In the genomic region with DNA sequence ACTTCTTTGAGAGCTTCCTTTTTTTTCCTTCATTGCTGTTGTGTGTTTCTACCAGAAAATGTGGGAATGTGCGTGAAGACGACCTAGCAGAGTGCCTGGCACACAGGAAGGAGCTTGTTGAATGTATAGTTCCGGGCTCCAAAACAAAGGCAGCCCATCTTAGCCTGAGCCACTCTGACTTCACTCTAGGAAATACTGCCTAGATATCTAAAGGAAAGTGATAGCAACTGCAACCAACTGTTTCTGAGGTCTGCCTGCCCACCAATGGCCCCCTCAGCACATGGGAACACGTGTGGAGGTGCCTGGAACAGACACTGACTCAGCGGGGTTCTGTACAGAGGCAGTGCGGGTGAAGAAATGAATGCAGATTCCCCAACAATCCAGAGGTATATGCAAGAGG, we compare ENCODE assay signal across 13 cellular contexts. TPM values are rescaled to one million over a fixed set of nuclear protein-coding genes. Genes with fewer than 3 reads are reported as not detected.
A peak's percentile ranks its signal among the peaks of the same experiment; 100 is the strongest.
DNase-seq lines count a peak whose midpoint lies in the region; ATAC-seq, FAIRE-seq and TF ChIP-seq lines count a peak whose summit lies in the region.
"Had no signal": no experiment of that assay in that cellular context is flagged by ENCODE, and none has a peak within 500 bp of the region (broad histone marks: within the 10 kb centered on the region; RNA-seq: fewer than 3 reads in every experiment).

No MANE protein-coding gene starts in this region.

- TF ChIP-seq CTCF in H9 (conservative IDR thresholded peaks at IDR 0.05) (no peak), pancreas (IDR thresholded peaks at IDR 0.05) (no peak)

- DNase-seq in DMS53 (lab: John Stamatoyannopoulos, UW), result peak; percentile 22
- DNase-seq in DMS53 treated with DMSO at 0.1 percent for 48 hours (lab: John Stamatoyannopoulos, UW; ENCODE audit: unreplicated experiment), result no peak
- DNase-seq in H9, result no peak
- DNase-seq in effector memory CD8-positive, alpha-beta T cell, result no peak
- DNase-seq in pancreas, result no peak
- DNase-seq in activated T-cell treated with anti-CD3 and anti-CD28 coated beads, Interleukin-2, amount 50 U/mL, for 4 hours, result no peak
- DNase-seq in cardiac septum (ENCODE audit: low spot score), result no peak
- DNase-seq in occipital lobe (lab: John Stamatoyannopoulos, UW), result no peak
- DNase-seq: COR-L47, NCI-H1092 treated with DMSO at 0.1 percent for 48 hours, SHP77 treated with DMSO at 0.1 percent for 48 hours had no signal

- H2BK120ac ChIP-seq in H9 (ENCODE audit: low read depth, low read length, poor library complexity, severe bottlenecking), result no peak overlapping the region

- H3K36me3 ChIP-seq in pancreas, result no peaks in the 10 kb centered on the region
- H3K36me3 ChIP-seq: gastroesophageal sphincter had no signal

- H4K20me1 ChIP-seq in H9 (ENCODE audit: control insufficient read depth, insufficient read depth, insufficient read length), result no peaks in the 10 kb centered on the region

- H3K27ac ChIP-seq in H9 (ENCODE audit: insufficient read length, low read depth, low read length), result no peak overlapping the region
- peak overlapping the region; percentile 45 to 89 (median 66) for H3K27ac ChIP-seq in pancreas
- H3K27ac ChIP-seq: gastroesophageal sphincter had no signal

- no peaks in the 10 kb centered on the region for H3K79me2 ChIP-seq in H9 (ENCODE audit: insufficient read depth, low read length)

- no peak for FAIRE-seq in pancreas (lab: Jason Lieb, UNC)

- no peaks in the 10 kb centered on the region for H3K9me3 Mint-ChIP-seq in H9
- no peaks in the 10 kb centered on the region for H3K9me3 Mint-ChIP-seq in effector memory CD8-positive, alpha-beta T cell
- H3K9me3 Mint-ChIP-seq in activated T-cell treated with anti-CD3 and anti-CD28 coated beads, Interleukin-2, amount 50 U/mL, for 4 hours, result no peaks in the 10 kb centered on the region
- H3K9me3 Mint-ChIP-seq: mesothelial cell of epicardium had no signal

- H3K4me3 ChIP-seq in pancreas, result no peak overlapping the region
- H3K4me3 ChIP-seq: gastroesophageal sphincter had no signal

- no peaks in the 10 kb centered on the region for H3K79me1 ChIP-seq in H9 (ENCODE audit: insufficient read depth, low read depth, low read length, poor library complexity, severe bottlenecking)

- H3K18ac ChIP-seq in H9 (ENCODE audit: insufficient read length, low read depth, low read length), result no peak overlapping the region

- ATAC-seq in effector memory CD8-positive, alpha-beta T cell (replicated peaks), result no peak
- ATAC-seq in pancreas, result no peak
- no peak for ATAC-seq in activated T-cell treated with anti-CD3 and anti-CD28 coated beads, Interleukin-2, amount 50 U/mL, for 4 hours
- ATAC-seq: gastroesophageal sphincter had no signal

- H4K91ac ChIP-seq in H9 (ENCODE audit: insufficient read length, low read depth, low read length), result no peak overlapping the region

- no peak overlapping the region for H2AK5ac ChIP-seq in H9 (ENCODE audit: insufficient read length, low read length)

- H3K9me3 ChIP-seq in H9 (ENCODE audit: control insufficient read depth, low read depth, low read length) (no peaks in the 10 kb centered on the region), pancreas (no peaks in the 10 kb centered on the region)
- H3K9me3 ChIP-seq: gastroesophageal sphincter had no signal

- H4K5ac ChIP-seq in H9 (ENCODE audit: insufficient read length, low read depth, low read length), result no peak overlapping the region

- H3K4me1 ChIP-seq in H9 (ENCODE audit: insufficient read depth, low read length), result peaks cover 7% of the 10 kb centered on the region; the same call in 1 of the 2 replicates
- peaks cover 42 to 87% (median 83%) of the 10 kb centered on the region in 3 donors for H3K4me1 ChIP-seq in pancreas

- H3K36me3 Mint-ChIP-seq in H9 (ENCODE audit: insufficient read depth in 1 of 3, low read depth in 3 of 3), result no peaks in the 10 kb centered on the region
- H3K36me3 Mint-ChIP-seq in effector memory CD8-positive, alpha-beta T cell (ENCODE audit: insufficient read depth), result peaks cover 13% of the 10 kb centered on the region
- H3K36me3 Mint-ChIP-seq in activated T-cell treated with anti-CD3 and anti-CD28 coated beads, Interleukin-2, amount 50 U/mL, for 4 hours (ENCODE audit: insufficient read depth), result peaks cover 13% of the 10 kb centered on the region
- H3K36me3 Mint-ChIP-seq: mesothelial cell of epicardium had no signal

- no peak overlapping the region for H3K4me2 ChIP-seq in H9 (ENCODE audit: insufficient read depth, insufficient read length, low read length)

- H2BK12ac ChIP-seq in H9 (ENCODE audit: insufficient read length, low read depth, low read length), result no peak overlapping the region

- peak overlapping the region; percentile 27 for H3K9ac ChIP-seq in H9 (ENCODE audit: extremely low read depth, insufficient read length, low read length)

- H3K14ac ChIP-seq in H9 (ENCODE audit: insufficient read depth, low read length), result no peak overlapping the region

- no peak overlapping the region for H3K23ac ChIP-seq in H9 (ENCODE audit: insufficient read length, low read depth, low read length)

- H2BK15ac ChIP-seq in H9 (ENCODE audit: low read depth, low read length), result no peak overlapping the region

- intact Hi-C loops in pancreas (cut with DNase I), result no loop called here
- intact Hi-C loops in cardiac septum (cut with DNase I), result no loop called here

- H3K27me3 ChIP-seq in H9 (ENCODE audit: insufficient read depth, low read length), result no peaks in the 10 kb centered on the region
- no peaks in the 10 kb centered on the region for H3K27me3 ChIP-seq in pancreas
- H3K27me3 ChIP-seq: gastroesophageal sphincter had no signal

- H3K27ac Mint-ChIP-seq in H9, result peak overlapping the region in 1 of 3 experiments; percentile 34; a peak in 1 of 7 replicates
- peak overlapping the region; percentile 17 to 19 for H3K27ac Mint-ChIP-seq in effector memory CD8-positive, alpha-beta T cell
- H3K27ac Mint-ChIP-seq: mesothelial cell of epicardium had no signal

- no peak overlapping the region for H2AFZ ChIP-seq in H9 (ENCODE audit: low read length)

- no CpG with 5 or more reads among the region's 6 CpGs for WGBS in H9 (ENCODE audit: extremely low coverage, insufficient read length, low lambda C conversion rate)
- WGBS in pancreas, 2 donors, result 57 to 58% methylated on average over 6 of the region's 6 CpGs

- H3K27me3 Mint-ChIP-seq in H9 (ENCODE audit: low read depth), result no peaks in the 10 kb centered on the region
- H3K27me3 Mint-ChIP-seq in effector memory CD8-positive, alpha-beta T cell, result no peaks in the 10 kb centered on the region
- no peaks in the 10 kb centered on the region for H3K27me3 Mint-ChIP-seq in activated T-cell treated with anti-CD3 and anti-CD28 coated beads, Interleukin-2, amount 50 U/mL, for 4 hours (ENCODE audit: low read depth)

- no peak overlapping the region for H3K56ac ChIP-seq in H9 (ENCODE audit: insufficient read length, low read depth, low read length)

- H3K4me3 Mint-ChIP-seq in H9, result no peak overlapping the region
- no peak overlapping the region for H3K4me3 Mint-ChIP-seq in effector memory CD8-positive, alpha-beta T cell
- no peak overlapping the region for H3K4me3 Mint-ChIP-seq in activated T-cell treated with anti-CD3 and anti-CD28 coated beads, Interleukin-2, amount 50 U/mL, for 4 hours
- H3K4me3 Mint-ChIP-seq: mesothelial cell of epicardium had no signal

- H4K8ac ChIP-seq in H9 (replicated peaks; ENCODE audit: insufficient read length, low read depth, low read length), result no peak overlapping the region

- peak overlapping the region; percentile 8 for H3T11ph ChIP-seq in H9 (ENCODE audit: low read length)

- H3K4ac ChIP-seq in H9 (ENCODE audit: low read depth, low read length), result no peak overlapping the region

- peaks cover 13% of the 10 kb centered on the region in 2 experiments for H3K4me1 Mint-ChIP-seq in H9
- peaks cover 62 to 64% of the 10 kb centered on the region in 2 donors for H3K4me1 Mint-ChIP-seq in effector memory CD8-positive, alpha-beta T cell (ENCODE audit: low read depth in 2 of 2)
- peaks cover 80% of the 10 kb centered on the region for H3K4me1 Mint-ChIP-seq in activated T-cell treated with anti-CD3 and anti-CD28 coated beads, Interleukin-2, amount 50 U/mL, for 4 hours (ENCODE audit: low read depth)

- no peaks in the 10 kb centered on the region for H3K23me2 ChIP-seq in H9 (ENCODE audit: insufficient read length, low read depth, low read length, poor library complexity, severe bottlenecking)

- no peak overlapping the region for H2BK5ac ChIP-seq in H9 (ENCODE audit: insufficient read length, low read length)

- H2BK20ac ChIP-seq in H9 (ENCODE audit: low read depth, low read length, poor library complexity, severe bottlenecking), result no peak overlapping the region

RNA-seq across cellular contexts. Expression of a gene that starts 14.7 kb away (rescaled TPM):
- total RNA-seq in H9 (2021), result 114 and 116 TPM in 2 replicates
- total RNA-seq in pancreas, result 100 to 1,000 TPM; 505 to 974 (median 718) TPM
- polyA plus RNA-seq in pancreas, result 100 to 1,000 TPM; 178 to 250 TPM
- total RNA-seq in activated T-cell treated with anti-CD3 and anti-CD28 coated beads, Interleukin-2, amount 50 U/mL, for 4 hours, result 100 to 1,000 TPM in 2 of 3 donors, 10 to 100 TPM in 1; 79.7 to 118 (median 105) TPM
- total RNA-seq in cardiac septum, result 81.2 TPM
- 41.3 TPM for total RNA-seq in occipital lobe

RNA-seq across cellular contexts. Expression of a gene that starts 42.6 kb away (rescaled TPM):
- total RNA-seq in H9 (2021), result 40.0 and 41.4 TPM in 2 replicates
- total RNA-seq in pancreas, result 10 to 100 TPM in 3 of 6 donors, 1 to 10 TPM in 3; 7.8 to 15.7 (median 10.0) TPM
- polyA plus RNA-seq in pancreas, result 1 to 10 TPM; 5.1 to 5.3 TPM
- total RNA-seq in activated T-cell treated with anti-CD3 and anti-CD28 coated beads, Interleukin-2, amount 50 U/mL, for 4 hours, result 10 to 100 TPM; 27.2 to 31.2 (median 28.5) TPM
- 12.3 TPM for total RNA-seq in cardiac septum
- total RNA-seq in occipital lobe, result 28.9 TPM
